Comparison of ENCODE assay signal across 8 cellular contexts in genomic region chr10:71728218-71728737, GRCh38. TPM values are rescaled to one million over a fixed set of nuclear protein-coding genes. Genes with fewer than 3 reads are reported as not detected.
A peak's percentile ranks its signal among the peaks of the same experiment; 100 is the strongest.
DNase-seq lines count a peak whose midpoint lies in the region; ATAC-seq lines count a peak whose summit lies in the region.

No MANE protein-coding gene starts in this region.

- H3K4me3 ChIP-seq in mucosa of rectum (ENCODE audit: low read length in 2 of 2): peak overlapping the region; percentile 13 to 46

- peak; percentile 27 for ATAC-seq in HG03097 (IDR thresholded peaks at IDR 0.05; ENCODE audit: low FRiP score, unreplicated experiment)

- peak overlapping the region; percentile 98 for H3K27ac Mint-ChIP-seq in activated CD4-positive, alpha-beta T cell treated with anti-CD3 and anti-CD28 coated beads, Interleukin-2, amount 10 ng/mL, durations not matched to agents 7 days and 5 days
- H3K27ac Mint-ChIP-seq in activated T-helper 2 cell treated with anti-CD3 and anti-CD28 coated beads, Interferon-gamma antibody, Interleukin-2, Interleukin-4, amounts not matched to agents 10 μg/mL and 5 μg/mL and 100 μg/mL, durations not matched to agents 14 hours and 24 hours and 36 hours: peak overlapping the region; percentile 97

- no peaks in the 10 kb centered on the region for H3K27me3 Mint-ChIP-seq in activated CD4-positive, alpha-beta T cell treated with anti-CD3 and anti-CD28 coated beads, Interleukin-2, amount 10 ng/mL, durations not matched to agents 7 days and 5 days
- H3K27me3 Mint-ChIP-seq in activated T-helper 2 cell treated with anti-CD3 and anti-CD28 coated beads, Interferon-gamma antibody, Interleukin-2, Interleukin-4, amounts not matched to agents 10 μg/mL and 5 μg/mL and 100 μg/mL, durations not matched to agents 14 hours and 24 hours and 36 hours (ENCODE audit: low read depth): no peaks in the 10 kb centered on the region

- H3K4me3 Mint-ChIP-seq in activated CD4-positive, alpha-beta T cell treated with anti-CD3 and anti-CD28 coated beads, Interleukin-2, amount 10 ng/mL, durations not matched to agents 7 days and 5 days: peak overlapping the region; percentile 10
- no peak overlapping the region for H3K4me3 Mint-ChIP-seq in activated T-helper 2 cell treated with anti-CD3 and anti-CD28 coated beads, Interferon-gamma antibody, Interleukin-2, Interleukin-4, amounts not matched to agents 10 μg/mL and 5 μg/mL and 100 μg/mL, durations not matched to agents 14 hours and 24 hours and 36 hours (ENCODE audit: low read depth)

- CTCF ChIA-PET in activated CD4-positive, alpha-beta T cell treated with anti-CD3 and anti-CD28 coated beads, Interleukin-2, amount 10 ng/mL, durations not matched to agents 7 days and 5 days (lab: Charles Lee): interaction anchor here (0.9 to 6.0 kb wide), 12 partner anchors 9 to 46 kb away, joined by 3 to 39 read pairs (median 4); partner anchors contain the start of gene VSIR

- POLR2A ChIA-PET in activated CD4-positive, alpha-beta T cell treated with anti-CD3 and anti-CD28 coated beads, Interleukin-2, amount 10 ng/mL, durations not matched to agents 7 days and 5 days (lab: Charles Lee): interaction anchor here (1.0 kb wide), 1 partner anchor 20 kb away, joined by 5 read pairs; no protein-coding TSS in a partner anchor

- H3K4me1 Mint-ChIP-seq in activated CD4-positive, alpha-beta T cell treated with anti-CD3 and anti-CD28 coated beads, Interleukin-2, amount 10 ng/mL, durations not matched to agents 7 days and 5 days: peaks cover 90% of the 10 kb centered on the region
- H3K4me1 Mint-ChIP-seq in activated T-helper 2 cell treated with anti-CD3 and anti-CD28 coated beads, Interferon-gamma antibody, Interleukin-2, Interleukin-4, amounts not matched to agents 10 μg/mL and 5 μg/mL and 100 μg/mL, durations not matched to agents 14 hours and 24 hours and 36 hours (ENCODE audit: low read depth): peaks cover 67% of the 10 kb centered on the region

- no peaks in the 10 kb centered on the region for H3K27me3 ChIP-seq in mucosa of rectum (ENCODE audit: control insufficient read depth in 2 of 2, insufficient read depth in 2 of 2, low read length in 2 of 2)

- H3K36me3 Mint-ChIP-seq in activated CD4-positive, alpha-beta T cell treated with anti-CD3 and anti-CD28 coated beads, Interleukin-2, amount 10 ng/mL, durations not matched to agents 7 days and 5 days (ENCODE audit: low read depth): peaks cover 5% of the 10 kb centered on the region
- H3K36me3 Mint-ChIP-seq in activated T-helper 2 cell treated with anti-CD3 and anti-CD28 coated beads, Interferon-gamma antibody, Interleukin-2, Interleukin-4, amounts not matched to agents 10 μg/mL and 5 μg/mL and 100 μg/mL, durations not matched to agents 14 hours and 24 hours and 36 hours (ENCODE audit: low read depth): no peaks in the 10 kb centered on the region

- intact Hi-C loops in activated T-helper 2 cell treated with anti-CD3 and anti-CD28 coated beads, Interferon-gamma antibody, Interleukin-2, Interleukin-4, amounts not matched to agents 10 μg/mL and 5 μg/mL and 100 μg/mL, durations not matched to agents 14 hours and 24 hours and 36 hours (cut with micrococcal nuclease): loop anchor here (5.0 kb wide), 1 partner anchor 124 kb away; the partner anchor contains the start of gene PSAP

- H3K9ac ChIP-seq in mucosa of rectum (ENCODE audit: low read depth in 1 of 2, low read length in 2 of 2): peak overlapping the region; percentile 26 to 72

- DNase-seq in activated CD4-positive, alpha-beta T cell treated with anti-CD3 and anti-CD28 coated beads, Interleukin-2, amount 10 ng/mL, durations not matched to agents 7 days and 5 days: no peak
- no peak for DNase-seq in activated CD4-positive, alpha-beta T cell treated with anti-CD3 and anti-CD28 coated beads for 48 hours
- no peak for DNase-seq in activated T-helper 2 cell treated with anti-CD3 and anti-CD28 coated beads, Interferon-gamma antibody, Interleukin-2, Interleukin-4, amounts not matched to agents 10 μg/mL and 5 μg/mL and 100 μg/mL, durations not matched to agents 14 hours and 24 hours and 36 hours (ENCODE audit: low spot score)
- no peak for DNase-seq in stimulated activated naive CD4-positive, alpha-beta T cell treated with Interleukin-2 at 50 U/mL for 16 hours (lab: John Stamatoyannopoulos, UW)
- DNase-seq in SK-N-DZ (ENCODE audit: low spot score) (no peak), NCI-H2029 treated with DMSO at 0.1 percent for 48 hours (lab: John Stamatoyannopoulos, UW) (no peak)

- H3K9me3 Mint-ChIP-seq in activated CD4-positive, alpha-beta T cell treated with anti-CD3 and anti-CD28 coated beads, Interleukin-2, amount 10 ng/mL, durations not matched to agents 7 days and 5 days: no peaks in the 10 kb centered on the region
- no peaks in the 10 kb centered on the region for H3K9me3 Mint-ChIP-seq in activated T-helper 2 cell treated with anti-CD3 and anti-CD28 coated beads, Interferon-gamma antibody, Interleukin-2, Interleukin-4, amounts not matched to agents 10 μg/mL and 5 μg/mL and 100 μg/mL, durations not matched to agents 14 hours and 24 hours and 36 hours

- no peaks in the 10 kb centered on the region for H3K36me3 ChIP-seq in mucosa of rectum (ENCODE audit: control insufficient read depth in 2 of 2, insufficient read depth in 2 of 2, low read length in 2 of 2)

- peak overlapping the region; percentile 95 to 98 for H3K27ac ChIP-seq in mucosa of rectum (ENCODE audit: low read depth in 2 of 2, low read length in 2 of 2)

- peaks cover 44% of the 10 kb centered on the region in 2 donors for H3K4me1 ChIP-seq in mucosa of rectum (ENCODE audit: control insufficient read depth in 2 of 2, insufficient read depth in 2 of 2, low read length in 2 of 2)

- H3K9me3 ChIP-seq in mucosa of rectum (ENCODE audit: control insufficient read depth in 2 of 2, low read length in 2 of 2): no peaks in the 10 kb centered on the region

RNA-seq across cellular contexts. Expression of gene C10orf105, which starts 8.7 kb away (rescaled TPM):
- under 1 TPM; 0.52 to 0.71 TPM for total RNA-seq in activated CD4-positive, alpha-beta T cell treated with anti-CD3 and anti-CD28 coated beads, Interleukin-2, amount 10 ng/mL, durations not matched to agents 7 days and 5 days
- 0.11 and 0.18 TPM in 2 replicates for total RNA-seq in activated T-helper 2 cell treated with anti-CD3 and anti-CD28 coated beads, Interferon-gamma antibody, Interleukin-2, Interleukin-4, amounts not matched to agents 10 μg/mL and 5 μg/mL and 100 μg/mL, durations not matched to agents 14 hours and 24 hours and 36 hours
- not detected in 2 replicates for polyA plus RNA-seq in SK-N-DZ (2014; cell fraction: cytosol; rRNA removed)
- polyA plus RNA-seq in SK-N-DZ (2014; cell fraction: nucleus; rRNA removed): not detected in 2 replicates

RNA-seq across cellular contexts. Expression of gene VSIR, which starts 45.0 kb away (rescaled TPM):
- total RNA-seq in activated CD4-positive, alpha-beta T cell treated with anti-CD3 and anti-CD28 coated beads, Interleukin-2, amount 10 ng/mL, durations not matched to agents 7 days and 5 days: 100 to 1,000 TPM; 120 to 148 TPM
- 56.5 and 61.9 TPM in 2 replicates for total RNA-seq in activated T-helper 2 cell treated with anti-CD3 and anti-CD28 coated beads, Interferon-gamma antibody, Interleukin-2, Interleukin-4, amounts not matched to agents 10 μg/mL and 5 μg/mL and 100 μg/mL, durations not matched to agents 14 hours and 24 hours and 36 hours
- polyA plus RNA-seq in SK-N-DZ (2014; cell fraction: cytosol; rRNA removed): not detected in 2 replicates
- polyA plus RNA-seq in SK-N-DZ (2014; cell fraction: nucleus; rRNA removed): not detected in 2 replicates
